ENCODE assay signal across 8 cellular contexts in the genomic region with DNA sequence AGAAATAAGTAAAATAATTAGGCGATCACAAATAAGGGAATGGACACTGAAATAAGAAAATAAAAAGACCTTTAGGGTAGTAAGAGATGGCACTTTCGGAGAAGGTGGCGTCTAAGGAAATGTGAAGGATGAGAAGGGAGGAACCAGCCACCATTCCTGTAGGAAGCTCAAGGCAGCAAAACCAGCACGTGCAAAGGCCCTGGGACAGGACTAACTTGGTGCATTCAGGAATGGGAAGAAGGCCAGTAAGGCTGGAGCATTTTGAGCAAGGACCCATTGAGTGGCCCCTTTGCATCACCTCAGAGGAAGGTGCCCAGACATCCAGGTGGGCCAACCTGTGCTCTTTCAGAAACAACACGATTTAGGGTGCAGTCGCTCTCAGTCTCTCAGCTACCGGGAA. TPM values are rescaled to one million over a fixed set of nuclear protein-coding genes. Genes with fewer than 3 reads are reported as not detected.
A peak's percentile ranks its signal among the peaks of the same experiment; 100 is the strongest.
DNase-seq lines count a peak whose midpoint lies in the region; ATAC-seq and TF ChIP-seq lines count a peak whose summit lies in the region.

No MANE protein-coding gene starts in this region.

- TF ChIP-seq CTCF in WTC11 (IDR thresholded peaks at IDR 0.05), result no peak
- TF ChIP-seq CTCF in glutamatergic neuron (IDR thresholded peaks at IDR 0.05; ENCODE audit: partially characterized antibody, unreplicated experiment), result no peak

- no peak for DNase-seq in activated T-cell treated with anti-CD3 and anti-CD28 coated beads, Interleukin-2, amount 50 U/mL, for 4 hours
- DNase-seq in activated T-cell treated with anti-CD3 and anti-CD28 coated beads, Interleukin-2, amount 50 U/mL, for 48 hours, result no peak
- DNase-seq in WTC11 (ENCODE audit: low spot score) (no peak), glutamatergic neuron (no peak), NCI-H510A (lab: John Stamatoyannopoulos, UW) (no peak)
- DNase-seq in stimulated activated naive CD8-positive, alpha-beta T cell treated with anti-CD3 and anti-CD28 coated beads, Interleukin-15, amount 100 ng/mL, for 72 hours, result no peak

- no peak for ATAC-seq in activated T-cell treated with anti-CD3 and anti-CD28 coated beads, Interleukin-2, amount 50 U/mL, for 4 hours
- ATAC-seq in WTC11 (no peak), HG03025 (IDR thresholded peaks at IDR 0.05; ENCODE audit: low FRiP score, unreplicated experiment) (no peak), HG02981 (IDR thresholded peaks at IDR 0.05; ENCODE audit: unreplicated experiment) (no peak)
- no peak for ATAC-seq in stimulated activated naive CD8-positive, alpha-beta T cell treated with anti-CD3 and anti-CD28 coated beads, Interleukin-15, amount 100 ng/mL, for 72 hours

- peak overlapping the region; percentile 92 for H3K4me3 Mint-ChIP-seq in activated T-cell treated with anti-CD3 and anti-CD28 coated beads, Interleukin-2, amount 50 U/mL, for 4 hours
- H3K4me3 Mint-ChIP-seq in WTC11, result peak overlapping the region; percentile 83
- H3K4me3 Mint-ChIP-seq in glutamatergic neuron (ENCODE audit: unreplicated experiment), result peak overlapping the region; percentile 83
- H3K4me3 Mint-ChIP-seq in stimulated activated naive CD8-positive, alpha-beta T cell treated with anti-CD3 and anti-CD28 coated beads, Interleukin-15, amount 100 ng/mL, for 72 hours, result peak overlapping the region; percentile 88 to 94

- POLR2A ChIA-PET in WTC11 (lab: Charles Lee), result interaction anchor here (1.2 kb wide), 1 partner anchor 70 kb away, joined by 3 read pairs; the partner anchor contains the start of gene ABCB9

- H3K9me3 Mint-ChIP-seq in activated T-cell treated with anti-CD3 and anti-CD28 coated beads, Interleukin-2, amount 50 U/mL, for 4 hours, result peaks cover 6% of the 10 kb centered on the region
- H3K9me3 Mint-ChIP-seq in WTC11 (peaks cover 6% of the 10 kb centered on the region), glutamatergic neuron (ENCODE audit: unreplicated experiment) (peaks cover 11% of the 10 kb centered on the region)
- H3K9me3 Mint-ChIP-seq in stimulated activated naive CD8-positive, alpha-beta T cell treated with anti-CD3 and anti-CD28 coated beads, Interleukin-15, amount 100 ng/mL, for 72 hours, result peaks cover 7 to 9% of the 10 kb centered on the region in 2 donors

- peaks cover 88% of the 10 kb centered on the region for H3K4me1 Mint-ChIP-seq in activated T-cell treated with anti-CD3 and anti-CD28 coated beads, Interleukin-2, amount 50 U/mL, for 4 hours (ENCODE audit: low read depth)
- H3K4me1 Mint-ChIP-seq in WTC11, result peaks cover 33% of the 10 kb centered on the region
- peaks cover 4% of the 10 kb centered on the region for H3K4me1 Mint-ChIP-seq in glutamatergic neuron (ENCODE audit: low read depth, unreplicated experiment)
- H3K4me1 Mint-ChIP-seq in stimulated activated naive CD8-positive, alpha-beta T cell treated with anti-CD3 and anti-CD28 coated beads, Interleukin-15, amount 100 ng/mL, for 72 hours, result peaks cover 99% of the 10 kb centered on the region

- peaks cover 4% of the 10 kb centered on the region for H3K36me3 Mint-ChIP-seq in activated T-cell treated with anti-CD3 and anti-CD28 coated beads, Interleukin-2, amount 50 U/mL, for 4 hours (ENCODE audit: insufficient read depth)
- H3K36me3 Mint-ChIP-seq in WTC11 (no peaks in the 10 kb centered on the region), glutamatergic neuron (ENCODE audit: unreplicated experiment) (peaks cover 5% of the 10 kb centered on the region)

- CTCF ChIA-PET in WTC11 (lab: Charles Lee), result interaction anchor here (1.8 kb wide), 1 partner anchor 29 kb away, joined by 6 read pairs; no protein-coding TSS in a partner anchor

- H3K27me3 Mint-ChIP-seq in activated T-cell treated with anti-CD3 and anti-CD28 coated beads, Interleukin-2, amount 50 U/mL, for 4 hours (ENCODE audit: low read depth), result no peaks in the 10 kb centered on the region
- H3K27me3 Mint-ChIP-seq in WTC11 (ENCODE audit: low read depth), result peaks cover 62% of the 10 kb centered on the region
- peaks cover 17% of the 10 kb centered on the region for H3K27me3 Mint-ChIP-seq in glutamatergic neuron (ENCODE audit: unreplicated experiment)
- H3K27me3 Mint-ChIP-seq in stimulated activated naive CD8-positive, alpha-beta T cell treated with anti-CD3 and anti-CD28 coated beads, Interleukin-15, amount 100 ng/mL, for 72 hours, result no peaks in the 10 kb centered on the region

- H3K27ac Mint-ChIP-seq in WTC11, result peak overlapping the region; percentile 62
- H3K27ac Mint-ChIP-seq in glutamatergic neuron (ENCODE audit: unreplicated experiment), result peak overlapping the region; percentile 65
- H3K27ac Mint-ChIP-seq in stimulated activated naive CD8-positive, alpha-beta T cell treated with anti-CD3 and anti-CD28 coated beads, Interleukin-15, amount 100 ng/mL, for 72 hours, result peak overlapping the region; percentile 84 to 96

TF ChIP-seq in WTC11, 78 proteins besides CTCF, POLR2A, EP300 and RAD21:
- TF ChIP-seq GTF2I (CRISPR knock-in tag; conservative IDR thresholded peaks at IDR 0.05), result 0 out of 2 replicates have a peak, but pooled peaks have one; percentile 54
- no peak for TF ChIP-seq CREM (CRISPR knock-in tag; IDR thresholded peaks at IDR 0.05)

RNA-seq across cellular contexts. Expression of gene VPS37B, which starts 0.7 kb away (rescaled TPM):
- total RNA-seq in activated T-cell treated with anti-CD3 and anti-CD28 coated beads, Interleukin-2, amount 50 U/mL, for 4 hours, result 10 to 100 TPM; 11.9 to 20.3 (median 18.4) TPM
- 10.4 to 18.1 TPM (median 11.4 TPM) in 3 replicates for total RNA-seq in WTC11 (2021)
- total RNA-seq in glutamatergic neuron (ENCODE audit: unreplicated experiment), result 19.7 TPM
